In genomic region chr6:45924763-45925342, GRCh38 we compare ENCODE assay signal across 13 cellular contexts.
"Had no signal": no experiment of that assay in that cellular context is flagged by ENCODE, and none has a peak within 500 bp of the region (broad histone marks: within the 10 kb centered on the region; RNA-seq: fewer than 3 reads in every experiment).

No MANE protein-coding gene starts in this region.

- H3K27ac Mint-ChIP-seq: T-helper 17 cell had no signal

- H3K27me3 Mint-ChIP-seq: T-helper 17 cell had no signal

- ATAC-seq: sciatic nerve had no signal

- H3K4me3 Mint-ChIP-seq: nephron, T-helper 17 cell had no signal

- H3K36me3 ChIP-seq: brain microvascular endothelial cell, upper lobe of left lung had no signal

- H3K9me3 Mint-ChIP-seq: activated naive CD4-positive, alpha-beta T cell treated with anti-CD3 and anti-CD28 coated beads, Interleukin-2, amount 50 U/mL, for 72 hours; nephron had no signal

- H3K27ac ChIP-seq: brain microvascular endothelial cell, upper lobe of left lung had no signal

- H3K9me3 ChIP-seq: upper lobe of left lung had no signal

- H3K27me3 ChIP-seq: brain microvascular endothelial cell, upper lobe of left lung had no signal

- DNase-seq: activated CD4-positive, CD25-positive, alpha-beta regulatory T cell treated with anti-CD3 and anti-CD28 coated beads, Interleukin-2, amount 50 U/mL, for 72 hours; amygdala; cerebellar nuclear complex; dermis blood vessel endothelial cell; hippocampal formation; occipital lobe; T-helper 17 cell; upper lobe of left lung had no signal

- H3K4me3 ChIP-seq: lung, upper lobe of left lung had no signal
